In the genomic region with DNA sequence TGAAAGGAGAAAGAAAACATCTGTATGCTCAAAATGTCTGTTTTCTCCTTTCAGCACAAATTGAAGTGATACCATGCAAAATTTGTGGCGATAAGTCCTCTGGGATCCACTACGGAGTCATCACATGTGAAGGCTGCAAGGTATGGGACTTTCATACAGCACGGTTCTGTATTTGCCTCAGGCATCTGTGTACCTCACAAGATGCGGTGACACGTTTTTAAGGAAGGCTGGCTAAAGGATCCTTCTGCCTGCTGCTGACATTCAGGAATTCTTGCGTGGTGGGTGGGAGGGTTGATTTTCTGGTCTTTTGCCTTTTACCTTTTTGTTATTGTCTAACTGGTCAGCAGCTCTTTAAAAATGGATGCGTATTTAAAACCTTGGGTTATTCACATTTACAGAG, we compare ENCODE assay signal across 33 cellular contexts.
"Had no signal": no experiment of that assay in that cellular context is flagged by ENCODE, and none has a peak within 500 bp of the region (broad histone marks: within the 10 kb centered on the region; RNA-seq: fewer than 3 reads in every experiment).

No MANE protein-coding gene starts in this region.

- H3K4me1 Mint-ChIP-seq: activated CD4-positive, alpha-beta memory T cell treated with anti-CD3 and anti-CD28 coated beads, Interleukin-2, amount 10 ng/mL, durations not matched to agents 7 days and 5 days; activated CD4-positive, alpha-beta T cell treated with anti-CD3 and anti-CD28 coated beads, Interleukin-2, amount 10 ng/mL, durations not matched to agents 7 days and 5 days; central memory CD8-positive, alpha-beta T cell; endodermal cell; T-helper 17 cell had no signal

- H3K27me3 ChIP-seq: brain microvascular endothelial cell, gastrocnemius medialis, heart left ventricle had no signal

- FAIRE-seq: astrocyte, bronchial epithelial cell had no signal

- H3K9me3 Mint-ChIP-seq: activated CD4-positive, alpha-beta memory T cell treated with anti-CD3 and anti-CD28 coated beads, Interleukin-2, amount 10 ng/mL, durations not matched to agents 7 days and 5 days; activated CD4-positive, alpha-beta T cell treated with anti-CD3 and anti-CD28 coated beads, Interleukin-2, amount 10 ng/mL, durations not matched to agents 7 days and 5 days; activated T-cell treated with anti-CD3 and anti-CD28 coated beads, Interleukin-2, amount 50 U/mL, for 24 hours; activated T-cell treated with anti-CD3 and anti-CD28 coated beads, Interleukin-2, amount 50 U/mL, for 72 hours; central memory CD8-positive, alpha-beta T cell; dendritic cell treated with granulocyte-macrophage colony-stimulating factor and Interleukin-4, amounts not matched to agents 40 ng/mL and 50 ng/mL, for 4 days; endodermal cell; T-helper 2 cell treated with Interferon-gamma antibody and Interleukin-4, amounts not matched to agents 5 μg/mL and 100 μg/mL, for 36 hours had no signal

- H3K9me3 ChIP-seq: gastrocnemius medialis, heart left ventricle had no signal

- H3K27ac ChIP-seq: brain microvascular endothelial cell, coronary artery, gastrocnemius medialis, heart left ventricle had no signal

- H3K27ac Mint-ChIP-seq: activated CD4-positive, alpha-beta memory T cell treated with anti-CD3 and anti-CD28 coated beads, Interleukin-2, amount 10 ng/mL, durations not matched to agents 7 days and 5 days; activated CD4-positive, alpha-beta T cell treated with anti-CD3 and anti-CD28 coated beads, Interleukin-2, amount 10 ng/mL, durations not matched to agents 7 days and 5 days; activated naive CD8-positive, alpha-beta T cell; activated T-cell treated with anti-CD3 and anti-CD28 coated beads, Interleukin-2, amount 50 U/mL, for 24 hours; activated T-cell treated with anti-CD3 and anti-CD28 coated beads, Interleukin-2, amount 50 U/mL, for 72 hours; dendritic cell treated with granulocyte-macrophage colony-stimulating factor and Interleukin-4, amounts not matched to agents 40 ng/mL and 50 ng/mL, for 4 days; endodermal cell; T-helper 17 cell; T-helper 2 cell treated with Interferon-gamma antibody and Interleukin-4, amounts not matched to agents 5 μg/mL and 100 μg/mL, for 36 hours had no signal

- H3K4me3 ChIP-seq: coronary artery, dorsolateral prefrontal cortex, gastrocnemius medialis, heart left ventricle had no signal

- H3K36me3 Mint-ChIP-seq: activated naive CD8-positive, alpha-beta T cell had no signal

- H3K4me1 ChIP-seq: gastrocnemius medialis, heart left ventricle had no signal

- ATAC-seq: activated T-cell treated with anti-CD3 and anti-CD28 coated beads, Interleukin-2, amount 50 U/mL, for 72 hours; esophagus mucosa; gastrocnemius medialis; heart left ventricle; T-helper 17 cell had no signal

- H3K4me3 Mint-ChIP-seq: activated CD4-positive, alpha-beta memory T cell treated with anti-CD3 and anti-CD28 coated beads, Interleukin-2, amount 10 ng/mL, durations not matched to agents 7 days and 5 days; activated CD4-positive, alpha-beta T cell treated with anti-CD3 and anti-CD28 coated beads, Interleukin-2, amount 10 ng/mL, durations not matched to agents 7 days and 5 days; activated naive CD8-positive, alpha-beta T cell; activated T-cell treated with anti-CD3 and anti-CD28 coated beads, Interleukin-2, amount 50 U/mL, for 24 hours; activated T-cell treated with anti-CD3 and anti-CD28 coated beads, Interleukin-2, amount 50 U/mL, for 72 hours; central memory CD8-positive, alpha-beta T cell; dendritic cell treated with granulocyte-macrophage colony-stimulating factor and Interleukin-4, amounts not matched to agents 40 ng/mL and 50 ng/mL, for 4 days; endodermal cell; T-helper 17 cell; T-helper 2 cell treated with Interferon-gamma antibody and Interleukin-4, amounts not matched to agents 5 μg/mL and 100 μg/mL, for 36 hours had no signal

- H3K36me3 ChIP-seq: brain microvascular endothelial cell, gastrocnemius medialis, heart left ventricle had no signal

- DNase-seq: activated CD4-positive, alpha-beta memory T cell treated with anti-CD3 and anti-CD28 coated beads, Interleukin-2, amount 10 ng/mL, durations not matched to agents 7 days and 5 days; activated CD4-positive, alpha-beta T cell treated with anti-CD3 and anti-CD28 coated beads for 1 hour; activated CD4-positive, alpha-beta T cell treated with anti-CD3 and anti-CD28 coated beads for 4 hours; activated CD4-positive, alpha-beta T cell treated with anti-CD3 and anti-CD28 coated beads, Interleukin-2, amount 10 ng/mL, durations not matched to agents 7 days and 5 days; activated CD4-positive, alpha-beta T cell treated with anti-CD3 and anti-CD28 coated beads, Interleukin-2, amount 50 U/mL, for 4 hours; activated CD8-positive, alpha-beta memory T cell treated with anti-CD3 and anti-CD28 coated beads, Interleukin-2, amount 50 U/mL, for 48 hours; activated effector memory CD4-positive, alpha-beta T cell treated with Interleukin-2 at 50 U/mL for 16 hours; activated gamma-delta T cell treated with Interleukin-2 at 50 U/mL for 16 hours; activated naive CD4-positive, alpha-beta T cell treated with anti-CD3 and anti-CD28 coated beads, Interleukin-2, amount 50 U/mL, for 16 hours; activated naive CD4-positive, alpha-beta T cell treated with Interleukin-2 at 50 U/mL for 16 hours; activated T-cell treated with anti-CD3 and anti-CD28 coated beads for 4 hours; activated T-cell treated with anti-CD3 and anti-CD28 coated beads, Interleukin-2, amount 50 U/mL, for 24 hours; activated T-cell treated with anti-CD3 and anti-CD28 coated beads, Interleukin-2, amount 50 U/mL, for 72 hours; amniotic stem cell; anterior cingulate cortex; brain microvascular endothelial cell; dorsolateral prefrontal cortex; effector memory CD4-positive, alpha-beta T cell; endodermal cell; foreskin fibroblast; gastrocnemius medialis; glutamatergic neuron; heart left ventricle; T-helper 17 cell; T1000 had no signal

- H3K27me3 Mint-ChIP-seq: activated CD4-positive, alpha-beta T cell treated with anti-CD3 and anti-CD28 coated beads, Interleukin-2, amount 10 ng/mL, durations not matched to agents 7 days and 5 days; dendritic cell treated with granulocyte-macrophage colony-stimulating factor and Interleukin-4, amounts not matched to agents 40 ng/mL and 50 ng/mL, for 4 days had no signal
